In the genomic region with DNA sequence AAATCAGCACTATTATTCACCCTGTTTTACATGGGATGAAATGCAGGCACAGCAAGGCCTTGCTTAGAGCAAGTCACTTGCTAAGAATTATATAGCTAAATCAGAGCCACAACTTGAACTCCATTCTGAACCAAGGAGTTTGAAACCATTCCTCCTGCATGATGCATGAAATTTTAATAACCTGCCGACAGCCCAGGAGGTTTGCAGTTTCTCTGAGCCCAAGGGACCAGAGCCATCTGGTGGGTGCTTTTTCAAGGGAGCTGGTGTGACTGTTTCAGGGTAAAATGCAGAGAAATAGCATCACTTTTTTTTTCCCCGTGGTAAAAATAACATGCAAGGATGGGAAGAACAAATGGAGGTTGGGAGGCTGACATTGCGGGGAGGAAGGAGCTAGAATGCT, we compare ENCODE assay signal across 13 cellular contexts. TPM values are rescaled to one million over a fixed set of nuclear protein-coding genes. Genes with fewer than 3 reads are reported as not detected.
DNase-seq lines count a peak whose midpoint lies in the region; ATAC-seq and TF ChIP-seq lines count a peak whose summit lies in the region.
"Had no signal": no experiment of that assay in that cellular context is flagged by ENCODE, and none has a peak within 500 bp of the region (broad histone marks: within the 10 kb centered on the region; RNA-seq: fewer than 3 reads in every experiment).

No MANE protein-coding gene starts in this region.

- H3K4me3 ChIP-seq in adipocyte (ENCODE audit: low read length) (no peak overlapping the region), sigmoid colon (no peak overlapping the region)

- H3K9me3 ChIP-seq in adipocyte (ENCODE audit: control insufficient read depth, low read length) (no peaks in the 10 kb centered on the region), sigmoid colon (no peaks in the 10 kb centered on the region)

- WGBS in sigmoid colon, 2 donors, result 85 to 89% methylated on average over 3 of the region's 3 CpGs

- H3K9me3 Mint-ChIP-seq in WTC11, result no peaks in the 10 kb centered on the region
- H3K9me3 Mint-ChIP-seq: natural killer cell had no signal

- intact Hi-C loops in sigmoid colon (cut with DNase I), result no loop called here

- H3K4me1 Mint-ChIP-seq in WTC11, result peaks cover 20% of the 10 kb centered on the region
- H3K4me1 Mint-ChIP-seq: natural killer cell had no signal

- DNase-seq in EL (peak; percentile 57), adipocyte (ENCODE audit: low read depth) (peak; percentile 51), foreskin keratinocyte (no peak), sigmoid colon (no peak), WTC11 (ENCODE audit: low spot score) (no peak), LoVo (ENCODE audit: low spot score) (no peak)
- no peak for DNase-seq in stimulated activated CD4-positive, alpha-beta T cell treated with anti-CD3 and anti-CD28 coated beads, Interleukin-4, amount 100 ng/mL, for 1 hour
- DNase-seq in activated CD4-positive, alpha-beta T cell treated with anti-CD3 and anti-CD28 coated beads, Interleukin-2, amount 50 U/mL, for 4 hours, result no peak
- DNase-seq: natural killer cell; NCI-H2029 treated with DMSO at 0.1 percent for 48 hours; stimulated activated CD4-positive, alpha-beta T cell treated with anti-CD3 and anti-CD28 coated beads, Interleukin-15, amount 100 ng/mL, for 24 hours; T1000 had no signal

- H3K4me1 ChIP-seq in adipocyte (ENCODE audit: control insufficient read depth, insufficient read depth, low read length) (peaks cover 44% of the 10 kb centered on the region), foreskin keratinocyte (no peaks in the 10 kb centered on the region), sigmoid colon (peaks cover 0 to 85% (median 59%) of the 10 kb centered on the region in 4 donors)

- CTCF ChIA-PET in WTC11 (lab: Charles Lee), result interaction anchor here (1.5 to 1.7 kb wide), 2 partner anchors 167 to 171 kb away, joined by 3 to 4 read pairs; no protein-coding TSS in a partner anchor

- H3K27ac ChIP-seq in foreskin keratinocyte (no peak overlapping the region), sigmoid colon (peak overlapping the region; percentile 75 to 98 (median 86))

- TF ChIP-seq POLR2A in sigmoid colon (IDR thresholded peaks at IDR 0.05), result no peak

- TF ChIP-seq EP300 in sigmoid colon (IDR thresholded peaks at IDR 0.05), result no peak

- no peak overlapping the region for H3K27ac Mint-ChIP-seq in WTC11
- H3K27ac Mint-ChIP-seq: natural killer cell had no signal

- no peak overlapping the region for H3K4me3 Mint-ChIP-seq in WTC11
- H3K4me3 Mint-ChIP-seq: natural killer cell had no signal

- H3K27me3 Mint-ChIP-seq in WTC11 (ENCODE audit: low read depth), result no peaks in the 10 kb centered on the region

- no peaks in the 10 kb centered on the region for H3K36me3 Mint-ChIP-seq in WTC11
- H3K36me3 Mint-ChIP-seq: natural killer cell had no signal

- H3K9ac ChIP-seq in adipocyte (ENCODE audit: low read length), result no peak overlapping the region

- ATAC-seq in foreskin keratinocyte (no peak), WTC11 (no peak)
- ATAC-seq: HepG2, natural killer cell had no signal

- TF ChIP-seq CTCF in foreskin keratinocyte (conservative IDR thresholded peaks at IDR 0.05) (peak; percentile 9), sigmoid colon (IDR thresholded peaks at IDR 0.05) (peak in 3 of 4 experiments; percentile 14 to 27 (median 17)), WTC11 (IDR thresholded peaks at IDR 0.05) (no peak)

- POLR2A ChIA-PET in WTC11 (lab: Charles Lee), result no interaction called here

- H3K36me3 ChIP-seq in adipocyte (ENCODE audit: control insufficient read depth, insufficient read depth, low read length, severe bottlenecking), result peaks cover 3% of the 10 kb centered on the region
- H3K36me3 ChIP-seq in sigmoid colon, result no peaks in the 10 kb centered on the region

- no peaks in the 10 kb centered on the region for H3K27me3 ChIP-seq in adipocyte (replicated peaks; ENCODE audit: control insufficient read depth, insufficient read depth, low read length)
- H3K27me3 ChIP-seq in foreskin keratinocyte, result peaks cover 11% of the 10 kb centered on the region
- H3K27me3 ChIP-seq in sigmoid colon, result no peaks in the 10 kb centered on the region

TF ChIP-seq in WTC11, 78 proteins besides CTCF, POLR2A, EP300 and RAD21 (continues in another document):
- TF ChIP-seq NFE2L1 (CRISPR knock-in tag; IDR thresholded peaks at IDR 0.05) (no peak), ZNF219 (CRISPR knock-in tag; IDR thresholded peaks at IDR 0.05; ENCODE audit: borderline replicate concordance) (no peak), TEAD4 (CRISPR knock-in tag; IDR thresholded peaks at IDR 0.05) (no peak), FOXJ3 (CRISPR knock-in tag; IDR thresholded peaks at IDR 0.05; ENCODE audit: borderline replicate concordance) (no peak)
- TF ChIP-seq, protein P1, sequence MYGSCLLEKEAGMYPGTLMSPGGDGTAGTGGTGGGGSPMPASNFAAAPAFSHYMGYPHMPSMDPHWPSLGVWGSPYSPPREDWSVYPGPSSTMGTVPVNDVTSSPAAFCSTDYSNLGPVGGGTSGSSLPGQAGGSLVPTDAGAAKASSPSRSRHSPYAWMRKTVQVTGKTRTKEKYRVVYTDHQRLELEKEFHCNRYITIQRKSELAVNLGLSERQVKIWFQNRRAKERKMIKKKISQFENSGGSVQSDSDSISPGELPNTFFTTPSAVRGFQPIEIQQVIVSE (CRISPR knock-in tag; IDR thresholded peaks at IDR 0.05; ENCODE audit: borderline replicate concordance), result no peak
- TF ChIP-seq, protein P2, sequence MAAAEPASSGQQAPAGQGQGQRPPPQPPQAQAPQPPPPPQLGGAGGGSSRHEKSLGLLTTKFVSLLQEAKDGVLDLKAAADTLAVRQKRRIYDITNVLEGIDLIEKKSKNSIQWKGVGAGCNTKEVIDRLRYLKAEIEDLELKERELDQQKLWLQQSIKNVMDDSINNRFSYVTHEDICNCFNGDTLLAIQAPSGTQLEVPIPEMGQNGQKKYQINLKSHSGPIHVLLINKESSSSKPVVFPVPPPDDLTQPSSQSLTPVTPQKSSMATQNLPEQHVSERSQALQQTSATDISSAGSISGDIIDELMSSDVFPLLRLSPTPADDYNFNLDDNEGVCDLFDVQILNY (CRISPR knock-in tag; IDR thresholded peaks at IDR 0.05), result no peak
- TF ChIP-seq, protein P3, sequence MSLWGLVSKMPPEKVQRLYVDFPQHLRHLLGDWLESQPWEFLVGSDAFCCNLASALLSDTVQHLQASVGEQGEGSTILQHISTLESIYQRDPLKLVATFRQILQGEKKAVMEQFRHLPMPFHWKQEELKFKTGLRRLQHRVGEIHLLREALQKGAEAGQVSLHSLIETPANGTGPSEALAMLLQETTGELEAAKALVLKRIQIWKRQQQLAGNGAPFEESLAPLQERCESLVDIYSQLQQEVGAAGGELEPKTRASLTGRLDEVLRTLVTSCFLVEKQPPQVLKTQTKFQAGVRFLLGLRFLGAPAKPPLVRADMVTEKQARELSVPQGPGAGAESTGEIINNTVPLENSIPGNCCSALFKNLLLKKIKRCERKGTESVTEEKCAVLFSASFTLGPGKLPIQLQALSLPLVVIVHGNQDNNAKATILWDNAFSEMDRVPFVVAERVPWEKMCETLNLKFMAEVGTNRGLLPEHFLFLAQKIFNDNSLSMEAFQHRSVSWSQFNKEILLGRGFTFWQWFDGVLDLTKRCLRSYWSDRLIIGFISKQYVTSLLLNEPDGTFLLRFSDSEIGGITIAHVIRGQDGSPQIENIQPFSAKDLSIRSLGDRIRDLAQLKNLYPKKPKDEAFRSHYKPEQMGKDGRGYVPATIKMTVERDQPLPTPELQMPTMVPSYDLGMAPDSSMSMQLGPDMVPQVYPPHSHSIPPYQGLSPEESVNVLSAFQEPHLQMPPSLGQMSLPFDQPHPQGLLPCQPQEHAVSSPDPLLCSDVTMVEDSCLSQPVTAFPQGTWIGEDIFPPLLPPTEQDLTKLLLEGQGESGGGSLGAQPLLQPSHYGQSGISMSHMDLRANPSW (CRISPR knock-in tag; conservative IDR thresholded peaks at IDR 0.05; ENCODE audit: low read depth), result no peak
- TF ChIP-seq, protein P4, sequence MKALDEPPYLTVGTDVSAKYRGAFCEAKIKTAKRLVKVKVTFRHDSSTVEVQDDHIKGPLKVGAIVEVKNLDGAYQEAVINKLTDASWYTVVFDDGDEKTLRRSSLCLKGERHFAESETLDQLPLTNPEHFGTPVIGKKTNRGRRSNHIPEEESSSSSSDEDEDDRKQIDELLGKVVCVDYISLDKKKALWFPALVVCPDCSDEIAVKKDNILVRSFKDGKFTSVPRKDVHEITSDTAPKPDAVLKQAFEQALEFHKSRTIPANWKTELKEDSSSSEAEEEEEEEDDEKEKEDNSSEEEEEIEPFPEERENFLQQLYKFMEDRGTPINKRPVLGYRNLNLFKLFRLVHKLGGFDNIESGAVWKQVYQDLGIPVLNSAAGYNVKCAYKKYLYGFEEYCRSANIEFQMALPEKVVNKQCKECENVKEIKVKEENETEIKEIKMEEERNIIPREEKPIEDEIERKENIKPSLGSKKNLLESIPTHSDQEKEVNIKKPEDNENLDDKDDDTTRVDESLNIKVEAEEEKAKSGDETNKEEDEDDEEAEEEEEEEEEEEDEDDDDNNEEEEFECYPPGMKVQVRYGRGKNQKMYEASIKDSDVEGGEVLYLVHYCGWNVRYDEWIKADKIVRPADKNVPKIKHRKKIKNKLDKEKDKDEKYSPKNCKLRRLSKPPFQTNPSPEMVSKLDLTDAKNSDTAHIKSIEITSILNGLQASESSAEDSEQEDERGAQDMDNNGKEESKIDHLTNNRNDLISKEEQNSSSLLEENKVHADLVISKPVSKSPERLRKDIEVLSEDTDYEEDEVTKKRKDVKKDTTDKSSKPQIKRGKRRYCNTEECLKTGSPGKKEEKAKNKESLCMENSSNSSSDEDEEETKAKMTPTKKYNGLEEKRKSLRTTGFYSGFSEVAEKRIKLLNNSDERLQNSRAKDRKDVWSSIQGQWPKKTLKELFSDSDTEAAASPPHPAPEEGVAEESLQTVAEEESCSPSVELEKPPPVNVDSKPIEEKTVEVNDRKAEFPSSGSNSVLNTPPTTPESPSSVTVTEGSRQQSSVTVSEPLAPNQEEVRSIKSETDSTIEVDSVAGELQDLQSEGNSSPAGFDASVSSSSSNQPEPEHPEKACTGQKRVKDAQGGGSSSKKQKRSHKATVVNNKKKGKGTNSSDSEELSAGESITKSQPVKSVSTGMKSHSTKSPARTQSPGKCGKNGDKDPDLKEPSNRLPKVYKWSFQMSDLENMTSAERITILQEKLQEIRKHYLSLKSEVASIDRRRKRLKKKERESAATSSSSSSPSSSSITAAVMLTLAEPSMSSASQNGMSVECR (CRISPR knock-in tag; IDR thresholded peaks at IDR 0.05; ENCODE audit: borderline replicate concordance), result no peak

RNA-seq across cellular contexts. Expression of a gene that starts 22.9 kb away (rescaled TPM):
- 12.1 and 12.9 TPM in 2 replicates for total RNA-seq in foreskin keratinocyte
- polyA plus RNA-seq in foreskin keratinocyte, result 1.2 and 1.6 TPM in 2 replicates
- total RNA-seq in sigmoid colon, result 10 to 100 TPM; 22.1 to 62.6 (median 38.2) TPM
- polyA plus RNA-seq in sigmoid colon, result 1 to 10 TPM; 1.2 to 9.6 (median 2.3) TPM
- total RNA-seq in WTC11 (2021), result 41.8 to 44.5 TPM (median 42.8 TPM) in 3 replicates

Comparison
In these comparisons a context has a peak if more than half of its experiments do, and no peak if none do; other contexts are left out.
1. DNase-seq: peak in EL (single experiment) and adipocyte (single experiment); none in foreskin keratinocyte (0 of 2), sigmoid colon (single experiment), WTC11 (single experiment), LoVo (single experiment), stimulated activated CD4-positive, alpha-beta T cell treated with anti-CD3 and anti-CD28 coated beads, Interleukin-4, amount 100 ng/mL, for 1 hour (single experiment) and activated CD4-positive, alpha-beta T cell treated with anti-CD3 and anti-CD28 coated beads, Interleukin-2, amount 50 U/mL, for 4 hours (0 of 2).